In the genomic region with DNA sequence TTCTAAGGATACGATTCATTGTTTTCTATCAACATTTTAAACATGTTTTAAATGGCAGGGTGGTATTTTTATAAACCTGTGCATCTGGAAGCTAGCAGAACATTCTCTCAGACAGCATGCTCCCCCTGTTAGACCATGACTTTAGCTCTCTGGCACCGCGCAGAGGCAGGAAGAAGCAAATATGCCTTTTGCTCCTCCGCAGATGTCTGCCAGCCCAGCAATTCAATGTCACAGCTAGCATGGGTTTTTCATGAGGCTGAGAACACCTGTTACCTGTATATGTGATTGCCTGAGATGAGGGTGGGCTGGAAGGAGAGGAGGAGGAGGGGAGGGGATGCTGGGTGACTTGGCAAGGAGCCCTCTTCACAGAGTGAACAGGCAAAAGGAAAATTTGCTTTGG, we compare ENCODE assay signal across 8 cellular contexts.
DNase-seq lines count a peak whose midpoint lies in the region; ATAC-seq and TF ChIP-seq lines count a peak whose summit lies in the region.

No MANE protein-coding gene starts in this region.

- POLR2A ChIA-PET in RWPE1 (lab: Yijun Ruan, JAX; ENCODE audit: low non-redundant PET) = no interaction called here

- TF ChIP-seq CTCF in RWPE1 (conservative IDR thresholded peaks at IDR 0.05; ENCODE audit: low read depth) (no peak), nephron progenitor cell (IDR thresholded peaks at IDR 0.05) (no peak)

- CTCF ChIA-PET in RWPE1 (lab: Yijun Ruan, JAX) = interaction anchor here (1.2 kb wide), 1 partner anchor 39 kb away, joined by 3 read pairs; no protein-coding TSS in a partner anchor

- H3K36me3 Mint-ChIP-seq in nephron progenitor cell (ENCODE audit: low read depth) = peaks cover 30% of the 10 kb centered on the region

- H3K4me3 Mint-ChIP-seq in nephron progenitor cell = no peak overlapping the region

- H3K27me3 Mint-ChIP-seq in nephron progenitor cell (ENCODE audit: low read depth, poor library complexity) = no peaks in the 10 kb centered on the region

- peaks cover 33% of the 10 kb centered on the region for H3K4me1 Mint-ChIP-seq in nephron progenitor cell

- no peaks in the 10 kb centered on the region for H3K9me3 Mint-ChIP-seq in nephron progenitor cell

- peak overlapping the region; percentile 68 for H3K27ac Mint-ChIP-seq in nephron progenitor cell

- H3K27ac ChIP-seq in RWPE1 = peak overlapping the region; percentile 21

- ATAC-seq in GM21528 (IDR thresholded peaks at IDR 0.05; ENCODE audit: low FRiP score, unreplicated experiment) (no peak), HG02852 (IDR thresholded peaks at IDR 0.05; ENCODE audit: unreplicated experiment) (no peak)

- peak; percentile 71 for DNase-seq in activated effector memory CD4-positive, alpha-beta T cell treated with anti-CD3 and anti-CD28 coated beads, Interleukin-2, amount 50 U/mL, for 16 hours
- no peak for DNase-seq in activated effector memory CD4-positive, alpha-beta T cell treated with Interleukin-2 at 50 U/mL for 16 hours
- DNase-seq in RWPE1 (ENCODE audit: low spot score) = no peak
- peak; percentile 72 for DNase-seq in epidermal melanocyte (ENCODE audit: insufficient read length, low spot score)
- no peak for DNase-seq in nephron progenitor cell
- no peak for DNase-seq in effector CD4-positive, alpha-beta T cell

Comparison
In these comparisons a context has a peak if more than half of its experiments do, and no peak if none do; other contexts are left out.
1. DNase-seq: peak in activated effector memory CD4-positive, alpha-beta T cell treated with anti-CD3 and anti-CD28 coated beads, Interleukin-2, amount 50 U/mL, for 16 hours (single experiment) and epidermal melanocyte (single experiment); none in activated effector memory CD4-positive, alpha-beta T cell treated with Interleukin-2 at 50 U/mL for 16 hours (single experiment), RWPE1 (single experiment), nephron progenitor cell (single experiment) and effector CD4-positive, alpha-beta T cell (single experiment).